Comparison of ENCODE assay signal across 13 cellular contexts in genomic region chr18:76373297-76373696, GRCh38.
"Had no signal": no experiment of that assay in that cellular context is flagged by ENCODE, and none has a peak within 500 bp of the region (broad histone marks: within the 10 kb centered on the region; RNA-seq: fewer than 3 reads in every experiment).

No MANE protein-coding gene starts in this region.

- H3K27me3 ChIP-seq: heart right ventricle, tibial nerve had no signal

- DNase-seq: heart right ventricle, kidney, midbrain, naive B cell, occipital lobe, right cardiac atrium had no signal

- H3K4me3 ChIP-seq: heart right ventricle, smooth muscle cell, tibial nerve had no signal

- H3K27me3 Mint-ChIP-seq: activated naive CD8-positive, alpha-beta T cell; naive B cell; progenitor cell of endocrine pancreas had no signal

- H3K4me3 Mint-ChIP-seq: stimulated activated effector memory CD8-positive, alpha-beta T cell treated with anti-CD3 and anti-CD28 coated beads, Interleukin-12 subunit alpha, Interleukin-12 subunit beta, amount 100 ng/mL, for 72 hours had no signal

- ATAC-seq: activated CD4-positive, CD25-positive, alpha-beta regulatory T cell treated with anti-CD3 and anti-CD28 coated beads, Interleukin-2, amount 50 U/mL, for 24 hours; heart right ventricle; right cardiac atrium; stimulated activated effector memory CD8-positive, alpha-beta T cell treated with anti-CD3 and anti-CD28 coated beads, Interleukin-12 subunit alpha, Interleukin-12 subunit beta, amount 100 ng/mL, for 72 hours had no signal

- H3K9me3 ChIP-seq: heart right ventricle, tibial nerve had no signal

- H3K4me2 ChIP-seq: smooth muscle cell had no signal

- H3K27ac ChIP-seq: heart right ventricle, tibial nerve had no signal

- H3K27ac Mint-ChIP-seq: stimulated activated effector memory CD8-positive, alpha-beta T cell treated with anti-CD3 and anti-CD28 coated beads, Interleukin-12 subunit alpha, Interleukin-12 subunit beta, amount 100 ng/mL, for 72 hours; T-helper 2 cell treated with Interferon-gamma antibody and Interleukin-4, amounts not matched to agents 5 μg/mL and 100 μg/mL, for 36 hours had no signal

- H3K9me3 Mint-ChIP-seq: naive B cell had no signal
